In the genomic region with DNA sequence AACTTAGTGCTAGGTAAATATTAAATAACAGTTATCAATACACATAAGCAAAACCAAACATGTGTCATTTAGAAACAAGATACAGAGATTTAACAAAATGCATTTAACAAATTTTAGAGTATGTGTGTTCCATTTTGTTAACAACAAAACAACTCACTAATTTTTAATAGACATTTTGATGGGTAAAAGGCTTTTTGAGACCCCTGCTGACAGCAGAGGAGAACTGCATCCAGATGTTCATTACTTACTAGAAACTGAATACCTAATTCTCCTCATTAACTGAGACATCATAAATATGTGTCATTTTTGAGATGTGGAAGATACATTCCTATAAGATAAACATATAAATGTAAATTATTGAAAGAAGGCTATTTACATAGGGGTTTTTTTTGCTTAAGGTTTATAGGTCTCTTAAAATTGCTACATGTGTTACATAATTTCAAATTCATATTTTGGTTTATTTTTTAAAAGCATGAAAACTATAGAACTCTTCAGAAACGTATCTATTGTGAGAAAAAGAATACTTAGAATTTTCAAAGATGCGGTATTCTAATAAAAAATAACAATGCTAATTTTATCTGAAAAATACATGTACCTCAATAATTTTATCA, we compare ENCODE assay signal across 8 cellular contexts.
A peak's percentile ranks its signal among the peaks of the same experiment; 100 is the strongest.
DNase-seq lines count a peak whose midpoint lies in the region; ATAC-seq, FAIRE-seq and TF ChIP-seq lines count a peak whose summit lies in the region.

No MANE protein-coding gene starts in this region.

- H3K27ac ChIP-seq in pancreas = no peak overlapping the region

- no peaks in the 10 kb centered on the region for H3K4me1 ChIP-seq in pancreas

- WGBS in pancreas, 2 donors = 45 to 47% methylated on average over 2 of the region's 2 CpGs

- H3K36me3 ChIP-seq in pancreas = no peaks in the 10 kb centered on the region

- no peaks in the 10 kb centered on the region for H3K9me3 ChIP-seq in pancreas

- intact Hi-C loops in pancreas (cut with DNase I) = loop anchor here in 1 of 3 donors (10.0 kb wide), 1 partner anchor 705 kb away; no protein-coding TSS in a partner anchor

- H3K4me3 ChIP-seq in pancreas = no peak overlapping the region

- peak; percentile 56 for FAIRE-seq in D721Med (lab: Jason Lieb, UNC)
- FAIRE-seq in pancreas (lab: Jason Lieb, UNC) = peak; percentile 93

- peak; percentile 69 for TF ChIP-seq CTCF in D721Med (IDR thresholded peaks at IDR 0.05; ENCODE audit: insufficient read depth, missing control alignments)
- peak; percentile 24 to 62 (median 48) for TF ChIP-seq CTCF in pancreas (IDR thresholded peaks at IDR 0.05)

- DNase-seq in D721Med (ENCODE audit: insufficient read length, low spot score) (no peak), NCI-H1105 treated with DMSO at 0.1 percent for 48 hours (lab: John Stamatoyannopoulos, UW) (peak; percentile 70), dedifferentiated amniotic fluid mesenchymal stem cell (ENCODE audit: extremely low spot score) (peak; percentile 45), pancreas (no peak), GF-D8 (lab: John Stamatoyannopoulos, UW) (no peak)

- no peaks in the 10 kb centered on the region for H3K27me3 ChIP-seq in pancreas

- peak; percentile 70 for ATAC-seq in GM19351 (IDR thresholded peaks at IDR 0.05; ENCODE audit: unreplicated experiment)
- ATAC-seq in pancreas = peak in 1 of 4 donors; percentile 36
- no peak for ATAC-seq in HG02588 (IDR thresholded peaks at IDR 0.05; ENCODE audit: unreplicated experiment)
- ATAC-seq in HG03139 (IDR thresholded peaks at IDR 0.05; ENCODE audit: unreplicated experiment) = no peak

Comparison
In these comparisons a context has a peak if more than half of its experiments do, and no peak if none do; other contexts are left out.
1. DNase-seq: peak in NCI-H1105 treated with DMSO at 0.1 percent for 48 hours (single experiment) and dedifferentiated amniotic fluid mesenchymal stem cell (single experiment); none in D721Med (single experiment), pancreas (0 of 6) and GF-D8 (single experiment).